Comparison of ENCODE assay signal across 8 cellular contexts in the genomic region with DNA sequence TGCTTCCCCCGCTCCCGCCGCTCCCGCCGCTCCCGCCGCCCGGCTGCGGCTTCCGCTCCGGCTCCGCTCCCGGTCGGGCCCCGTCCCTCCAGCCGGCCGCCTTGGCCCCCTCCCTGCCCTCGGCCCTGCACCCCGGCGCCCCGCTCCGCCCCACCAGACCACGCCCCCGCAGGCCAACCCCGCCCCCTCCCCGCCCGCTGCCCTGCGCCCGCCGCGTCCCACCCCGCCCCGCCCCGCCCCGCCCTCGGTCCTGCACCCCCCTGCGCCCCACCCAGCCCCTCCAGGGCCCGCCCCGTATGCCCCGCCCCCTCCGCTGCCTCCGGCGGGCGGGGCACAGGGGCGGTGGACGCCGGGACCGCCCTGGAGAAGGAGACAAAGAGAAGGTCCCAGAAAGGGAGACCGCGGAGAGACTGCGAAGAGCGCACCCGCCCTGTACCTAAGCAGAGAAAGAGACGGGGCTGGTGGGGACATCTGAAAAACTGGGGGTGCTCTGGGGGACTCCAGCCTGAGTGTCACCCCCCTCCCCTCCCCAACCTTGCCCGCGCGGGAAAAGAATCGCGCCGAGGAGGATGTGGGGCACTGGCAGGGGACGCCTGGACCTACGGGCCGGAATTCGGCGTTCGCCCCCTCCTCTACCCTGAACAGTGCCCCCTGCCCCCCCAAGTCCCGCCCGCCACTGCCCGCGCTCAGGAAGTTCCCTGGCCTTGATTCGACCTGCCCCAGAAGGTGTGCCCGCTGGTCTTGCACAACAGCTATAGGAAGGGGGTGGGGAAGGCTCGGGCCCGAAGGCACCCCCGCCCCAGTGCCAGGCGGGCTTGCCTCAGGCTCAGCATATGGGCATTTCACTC. TPM values are rescaled to one million over a fixed set of nuclear protein-coding genes. Genes with fewer than 3 reads are reported as not detected.
DNase-seq lines count a peak whose midpoint lies in the region; ATAC-seq and TF ChIP-seq lines count a peak whose summit lies in the region.

No MANE protein-coding gene starts in this region.

- H3K27me3 Mint-ChIP-seq in activated T-helper 2 cell treated with anti-CD3 and anti-CD28 coated beads, Interferon-gamma antibody, Interleukin-2, Interleukin-4, amounts not matched to agents 10 μg/mL and 5 μg/mL and 100 μg/mL, durations not matched to agents 14 hours and 24 hours and 36 hours (ENCODE audit: low read depth): no peaks in the 10 kb centered on the region
- no peaks in the 10 kb centered on the region for H3K27me3 Mint-ChIP-seq in natural killer cell treated with Interleukin-12 subunit alpha and Interleukin-12 subunit beta and Interleukin-15 and Interleukin-18, amount 100 ng/mL, for 72 hours

- peaks cover 38% of the 10 kb centered on the region for H3K4me1 Mint-ChIP-seq in activated T-helper 2 cell treated with anti-CD3 and anti-CD28 coated beads, Interferon-gamma antibody, Interleukin-2, Interleukin-4, amounts not matched to agents 10 μg/mL and 5 μg/mL and 100 μg/mL, durations not matched to agents 14 hours and 24 hours and 36 hours (ENCODE audit: low read depth)
- peaks cover 29 to 31% of the 10 kb centered on the region in 2 donors for H3K4me1 Mint-ChIP-seq in natural killer cell treated with Interleukin-12 subunit alpha and Interleukin-12 subunit beta and Interleukin-15 and Interleukin-18, amount 100 ng/mL, for 72 hours (ENCODE audit: low read depth in 2 of 2)

- H3K36me3 Mint-ChIP-seq in activated T-helper 2 cell treated with anti-CD3 and anti-CD28 coated beads, Interferon-gamma antibody, Interleukin-2, Interleukin-4, amounts not matched to agents 10 μg/mL and 5 μg/mL and 100 μg/mL, durations not matched to agents 14 hours and 24 hours and 36 hours (ENCODE audit: low read depth): no peaks in the 10 kb centered on the region
- no peaks in the 10 kb centered on the region for H3K36me3 Mint-ChIP-seq in natural killer cell treated with Interleukin-12 subunit alpha and Interleukin-12 subunit beta and Interleukin-15 and Interleukin-18, amount 100 ng/mL, for 72 hours

- ATAC-seq in natural killer cell treated with Interleukin-12 subunit alpha and Interleukin-12 subunit beta and Interleukin-15 and Interleukin-18, amount 100 ng/mL, for 72 hours: peak; percentile 94 to 96
- no peak for ATAC-seq in HG03354 (IDR thresholded peaks at IDR 0.05; ENCODE audit: poor library complexity, severe bottlenecking, unreplicated experiment)

- DNase-seq in GM12865 (ENCODE audit: low read depth): peak; percentile 82
- peak; percentile 88 for DNase-seq in HuH-7.5 (ENCODE audit: low spot score)
- peak; percentile 84 for DNase-seq in RPMI7951 (ENCODE audit: low read depth)
- peak; percentile 76 for DNase-seq in activated T-helper 2 cell treated with anti-CD3 and anti-CD28 coated beads, Interferon-gamma antibody, Interleukin-2, Interleukin-4, amounts not matched to agents 10 μg/mL and 5 μg/mL and 100 μg/mL, durations not matched to agents 14 hours and 24 hours and 36 hours (ENCODE audit: low spot score)
- peak; percentile 64 for DNase-seq in fibroblast of mammary gland (ENCODE audit: low read depth)
- peak; percentile 78 for DNase-seq in natural killer cell treated with Interleukin-12 subunit alpha and Interleukin-12 subunit beta and Interleukin-15 and Interleukin-18, amount 100 ng/mL, for 72 hours (ENCODE audit: low spot score)
- DNase-seq in stimulated activated naive CD4-positive, alpha-beta T cell treated with Interleukin-2 at 50 U/mL for 16 hours (lab: John Stamatoyannopoulos, UW): peak; percentile 86

- intact Hi-C loops in activated T-helper 2 cell treated with anti-CD3 and anti-CD28 coated beads, Interferon-gamma antibody, Interleukin-2, Interleukin-4, amounts not matched to agents 10 μg/mL and 5 μg/mL and 100 μg/mL, durations not matched to agents 14 hours and 24 hours and 36 hours (cut with micrococcal nuclease): loop anchor here (1.0 to 2.0 kb wide), 2 partner anchors 39 to 202 kb away; no protein-coding TSS in a partner anchor

- peak overlapping the region; percentile 84 for H3K27ac Mint-ChIP-seq in activated T-helper 2 cell treated with anti-CD3 and anti-CD28 coated beads, Interferon-gamma antibody, Interleukin-2, Interleukin-4, amounts not matched to agents 10 μg/mL and 5 μg/mL and 100 μg/mL, durations not matched to agents 14 hours and 24 hours and 36 hours
- peak overlapping the region; percentile 59 to 68 for H3K27ac Mint-ChIP-seq in natural killer cell treated with Interleukin-12 subunit alpha and Interleukin-12 subunit beta and Interleukin-15 and Interleukin-18, amount 100 ng/mL, for 72 hours

- TF ChIP-seq CTCF in GM12865 (IDR thresholded peaks at IDR 0.05; ENCODE audit: insufficient read depth, low read depth, low read length, missing control alignments) (no peak), fibroblast of mammary gland (conservative IDR thresholded peaks at IDR 0.05; ENCODE audit: control insufficient read depth, insufficient read depth, low read depth, low read length) (no peak)

- H3K4me3 ChIP-seq in GM12865 (ENCODE audit: low read depth, low read length): peak overlapping the region; percentile 84
- H3K4me3 ChIP-seq in fibroblast of mammary gland (ENCODE audit: control insufficient read depth, low read depth, low read length): peak overlapping the region; percentile 77

- peak overlapping the region; percentile 79 for H3K4me3 Mint-ChIP-seq in activated T-helper 2 cell treated with anti-CD3 and anti-CD28 coated beads, Interferon-gamma antibody, Interleukin-2, Interleukin-4, amounts not matched to agents 10 μg/mL and 5 μg/mL and 100 μg/mL, durations not matched to agents 14 hours and 24 hours and 36 hours (ENCODE audit: low read depth)
- H3K4me3 Mint-ChIP-seq in natural killer cell treated with Interleukin-12 subunit alpha and Interleukin-12 subunit beta and Interleukin-15 and Interleukin-18, amount 100 ng/mL, for 72 hours: peak overlapping the region; percentile 82

- no peaks in the 10 kb centered on the region for H3K9me3 Mint-ChIP-seq in activated T-helper 2 cell treated with anti-CD3 and anti-CD28 coated beads, Interferon-gamma antibody, Interleukin-2, Interleukin-4, amounts not matched to agents 10 μg/mL and 5 μg/mL and 100 μg/mL, durations not matched to agents 14 hours and 24 hours and 36 hours
- no peaks in the 10 kb centered on the region for H3K9me3 Mint-ChIP-seq in natural killer cell treated with Interleukin-12 subunit alpha and Interleukin-12 subunit beta and Interleukin-15 and Interleukin-18, amount 100 ng/mL, for 72 hours

RNA-seq across cellular contexts. Expression of a gene that starts 42.9 kb away (rescaled TPM):
- 10.3 and 12.4 TPM in 2 replicates for total RNA-seq in RPMI7951 (2014; rRNA removed; shearing (Covaris generic))
- total RNA-seq in activated T-helper 2 cell treated with anti-CD3 and anti-CD28 coated beads, Interferon-gamma antibody, Interleukin-2, Interleukin-4, amounts not matched to agents 10 μg/mL and 5 μg/mL and 100 μg/mL, durations not matched to agents 14 hours and 24 hours and 36 hours: 44.5 and 48.9 TPM in 2 replicates
- 1 to 10 TPM; 4.0 to 8.1 TPM for total RNA-seq in natural killer cell treated with Interleukin-12 subunit alpha and Interleukin-12 subunit beta and Interleukin-15 and Interleukin-18, amount 100 ng/mL, for 72 hours
